In genomic region chr19:1468274-1469199, GRCh38 we compare ENCODE assay signal across 6 cellular contexts. TPM values are rescaled to one million over a fixed set of nuclear protein-coding genes. Genes with fewer than 3 reads are reported as not detected.
A peak's percentile ranks its signal among the peaks of the same experiment; 100 is the strongest.
DNase-seq lines count a peak whose midpoint lies in the region; ATAC-seq and TF ChIP-seq lines count a peak whose summit lies in the region.

No MANE protein-coding gene starts in this region.

- DNase-seq in SJSA1 (ENCODE audit: low read depth in 1 of 2, low spot score in 2 of 2) (no peak), iris pigment epithelial cell (ENCODE audit: low read depth) (peak; percentile 61), NCI-H524 treated with DMSO at 0.1 percent for 48 hours (lab: John Stamatoyannopoulos, UW) (no peak), colonic mucosa (no peak)

- H3K4me1 ChIP-seq in SJSA1 (replicated peaks) (peaks cover 34% of the 10 kb centered on the region), colonic mucosa (peaks cover 37% of the 10 kb centered on the region)

- ATAC-seq in GM18873 (IDR thresholded peaks at IDR 0.05; ENCODE audit: low FRiP score, unreplicated experiment) = no peak

- H3K27ac ChIP-seq in C4-2B (peak overlapping the region; percentile 92), SJSA1 (no peak overlapping the region), colonic mucosa (no peak overlapping the region)

- H3K36me3 ChIP-seq in SJSA1 = 0 out of 2 replicates have a peak, but pooled peaks cover 3% of the 10 kb centered on the region
- no peaks in the 10 kb centered on the region for H3K36me3 ChIP-seq in colonic mucosa

- H3K9me3 ChIP-seq in SJSA1 (replicated peaks) = peaks cover 4% of the 10 kb centered on the region; the same call in 1 of the 2 replicates
- no peaks in the 10 kb centered on the region for H3K9me3 ChIP-seq in colonic mucosa

- H3K27me3 ChIP-seq in SJSA1 (replicated peaks) = peaks cover 62% of the 10 kb centered on the region
- H3K27me3 ChIP-seq in colonic mucosa = peaks cover 82% of the 10 kb centered on the region

- H3K9ac ChIP-seq in colonic mucosa (ENCODE audit: low read depth in 2 of 2, low read length in 2 of 2) = no peak overlapping the region

- peak overlapping the region; percentile 11; the same call in 1 of the 2 replicates for H3K4me3 ChIP-seq in SJSA1
- no peak overlapping the region for H3K4me3 ChIP-seq in colonic mucosa

- TF ChIP-seq CTCF in C4-2B (conservative IDR thresholded peaks at IDR 0.05) (peak; percentile 58), colonic mucosa (IDR thresholded peaks at IDR 0.05) (no peak)

- intact Hi-C loops in colonic mucosa (cut with DNase I) = no loop called here

RNA-seq across cellular contexts. Expression of gene C19orf25, which starts 10.5 kb away (rescaled TPM):
- total RNA-seq in SJSA1 (2014; rRNA removed; shearing (Covaris generic)) = 29.3 and 34.2 TPM in 2 replicates
- total RNA-seq in colonic mucosa = 10 to 100 TPM; 27.3 to 46.9 TPM

RNA-seq across cellular contexts. Expression of gene APC2, which starts 18.6 kb away (rescaled TPM):
- total RNA-seq in SJSA1 (2014; rRNA removed; shearing (Covaris generic)) = 0.25 TPM in 1 of 2 replicates, not detected in the other
- total RNA-seq in colonic mucosa = under 1 TPM; 0.05 to 0.42 TPM

RNA-seq across cellular contexts. Expression of gene PCSK4, which starts 21.6 kb away (rescaled TPM):
- total RNA-seq in SJSA1 (2014; rRNA removed; shearing (Covaris generic)) = 0.34 TPM in 1 of 2 replicates, not detected in the other
- 1 to 10 TPM; 4.1 to 5.8 TPM for total RNA-seq in colonic mucosa

RNA-seq across cellular contexts. Expression of gene REEP6, which starts 22.4 kb away (rescaled TPM):
- 0.92 TPM in 1 of 2 replicates, not detected in the other for total RNA-seq in SJSA1 (2014; rRNA removed; shearing (Covaris generic))
- total RNA-seq in colonic mucosa = 1 to 10 TPM; 5.0 to 6.4 TPM

RNA-seq across cellular contexts. Expression of gene RPS15, which starts 30.3 kb away (rescaled TPM):
- total RNA-seq in SJSA1 (2014; rRNA removed; shearing (Covaris generic)) = 1,442 and 2,183 TPM in 2 replicates
- 1,000 to 10,000 TPM; 1,055 to 1,445 TPM for total RNA-seq in colonic mucosa
